In genomic region chr3:15361494-15362214, GRCh38 we compare ENCODE assay signal across 8 cellular contexts. TPM values are rescaled to one million over a fixed set of nuclear protein-coding genes. Genes with fewer than 3 reads are reported as not detected.
DNase-seq lines count a peak whose midpoint lies in the region; ATAC-seq lines count a peak whose summit lies in the region.

No MANE protein-coding gene starts in this region.

- H3K4me3 Mint-ChIP-seq in T-cell: peak overlapping the region; percentile 21 to 59 (median 34)
- peak overlapping the region in 1 of 2 donors; percentile 71 for H3K4me3 Mint-ChIP-seq in effector memory CD8-positive, alpha-beta T cell

- ATAC-seq in GM19035 (IDR thresholded peaks at IDR 0.05; ENCODE audit: unreplicated experiment): peak; percentile 84
- ATAC-seq in HG03097 (IDR thresholded peaks at IDR 0.05; ENCODE audit: low FRiP score, unreplicated experiment): peak; percentile 73
- peak; percentile 30 to 47 (median 46) for ATAC-seq in T-cell (replicated peaks in 1 of 4)
- no peak for ATAC-seq in effector memory CD8-positive, alpha-beta T cell (replicated peaks)

- peak overlapping the region; percentile 84 to 88 for H3K27ac Mint-ChIP-seq in T-cell
- H3K27ac Mint-ChIP-seq in effector memory CD8-positive, alpha-beta T cell: peak overlapping the region; percentile 17 to 62

- DNase-seq in AG08395 (ENCODE audit: low spot score): peak; percentile 26
- no peak for DNase-seq in T-cell
- no peak for DNase-seq in effector memory CD8-positive, alpha-beta T cell
- peak; percentile 28 to 45 for DNase-seq in stimulated activated CD4-positive, alpha-beta T cell treated with anti-CD3 and anti-CD28 coated beads, Interleukin-4, amount 100 ng/mL, for 4 hours
- DNase-seq in GF-D8 (lab: John Stamatoyannopoulos, UW): no peak
- DNase-seq in HuH-7 (ENCODE audit: low spot score): no peak

- no peaks in the 10 kb centered on the region for H3K9me3 Mint-ChIP-seq in T-cell
- no peaks in the 10 kb centered on the region for H3K9me3 Mint-ChIP-seq in effector memory CD8-positive, alpha-beta T cell

- H3K4me1 Mint-ChIP-seq in T-cell: peaks cover 38 to 50% (median 41%) of the 10 kb centered on the region in 3 donors
- H3K4me1 Mint-ChIP-seq in effector memory CD8-positive, alpha-beta T cell (ENCODE audit: low read depth in 2 of 2): peaks cover 15 to 26% of the 10 kb centered on the region in 2 donors

- CTCF ChIA-PET in T-cell (lab: Charles Lee): interaction anchor here (0.6 to 1.4 kb wide), 5 partner anchors 13 to 94 kb away, joined by 3 to 7 read pairs (median 3); partner anchors contain the start of gene SH3BP5 (in 1 of the 2)

- H3K36me3 Mint-ChIP-seq in T-cell: no peaks in the 10 kb centered on the region
- no peaks in the 10 kb centered on the region for H3K36me3 Mint-ChIP-seq in effector memory CD8-positive, alpha-beta T cell (ENCODE audit: insufficient read depth)

- POLR2A ChIA-PET in T-cell (lab: Charles Lee): interaction anchor here in 1 of 2 donors (0.5 to 0.7 kb wide), 2 partner anchors 118 to 230 kb away, joined by 6 read pairs; no protein-coding TSS in a partner anchor

- no peaks in the 10 kb centered on the region for H3K27me3 Mint-ChIP-seq in T-cell
- H3K27me3 Mint-ChIP-seq in effector memory CD8-positive, alpha-beta T cell: no peaks in the 10 kb centered on the region

RNA-seq across cellular contexts. Expression of gene SH3BP5, which starts 29.3 kb away (rescaled TPM):
- total RNA-seq in T-cell: 10 to 100 TPM; 25.0 to 66.7 (median 41.7) TPM

Comparison
In these comparisons a context has a peak if more than half of its experiments do, and no peak if none do; other contexts are left out.
1. DNase-seq: peak in AG08395 (single experiment) and stimulated activated CD4-positive, alpha-beta T cell treated with anti-CD3 and anti-CD28 coated beads, Interleukin-4, amount 100 ng/mL, for 4 hours (2 of 2); none in T-cell (0 of 34), effector memory CD8-positive, alpha-beta T cell (0 of 3), GF-D8 (single experiment) and HuH-7 (single experiment).